In genomic region chr9:129177443-129177790, GRCh38 we compare ENCODE assay signal across 8 cellular contexts. TPM values are rescaled to one million over a fixed set of nuclear protein-coding genes. Genes with fewer than 3 reads are reported as not detected.
DNase-seq lines count a peak whose midpoint lies in the region; ATAC-seq and TF ChIP-seq lines count a peak whose summit lies in the region.

No MANE protein-coding gene starts in this region.

- H3K9ac ChIP-seq in DND-41 (ENCODE audit: low read depth, low read length) (peak overlapping the region; percentile 60; the same call in 1 of the 2 replicates), Karpas-422 (ENCODE audit: low read length) (peak overlapping the region; percentile 65), mammary epithelial cell (ENCODE audit: insufficient read depth, low read length) (no peak overlapping the region), mucosa of stomach (ENCODE audit: low read length) (peak overlapping the region; percentile 69)

- peaks cover 53% of the 10 kb centered on the region for H3K27me3 ChIP-seq in DND-41 (ENCODE audit: insufficient read depth, low read length, poor library complexity)
- H3K27me3 ChIP-seq in Karpas-422 (ENCODE audit: low read length): no peaks in the 10 kb centered on the region; the same call in 1 of the 2 replicates
- no peaks in the 10 kb centered on the region for H3K27me3 ChIP-seq in mammary epithelial cell (ENCODE audit: insufficient read depth, low read length)
- peaks cover 3% of the 10 kb centered on the region for H3K27me3 ChIP-seq in mucosa of stomach (ENCODE audit: control insufficient read depth, insufficient read depth, low read length)

- ATAC-seq in DND-41 (ENCODE audit: insufficient read depth, low read depth) (peak; percentile 20), GM21381 (IDR thresholded peaks at IDR 0.05; ENCODE audit: unreplicated experiment) (peak; percentile 21)

- CTCF ChIA-PET in mammary epithelial cell (lab: Charles Lee; ENCODE audit: low non-redundant PET): no interaction called here

- BruUV-seq in mammary epithelial cell (replicated peaks; lab: Mats Ljungman, UMichigan): no TSS peak

- H4K20me1 ChIP-seq in DND-41 (ENCODE audit: insufficient read depth, low read length): 0 out of 2 replicates have a peak, but pooled peaks cover 5% of the 10 kb centered on the region
- H4K20me1 ChIP-seq in Karpas-422 (ENCODE audit: insufficient read depth, low read depth, low read length): peaks cover 6% of the 10 kb centered on the region; the same call in 1 of the 2 replicates
- H4K20me1 ChIP-seq in mammary epithelial cell (ENCODE audit: insufficient read depth, low read length): peaks cover 3% of the 10 kb centered on the region

- no peaks in the 10 kb centered on the region for H3K9me2 ChIP-seq in Karpas-422 (replicated peaks; ENCODE audit: insufficient read depth, low read length)

- peak overlapping the region in 1 of 2 experiments; percentile 80; a peak in 2 of 4 replicates for H3K4me3 ChIP-seq in DND-41 (ENCODE audit: low read depth in 1 of 2, low read length in 2 of 2)
- H3K4me3 ChIP-seq in Karpas-422 (ENCODE audit: low read length): peak overlapping the region; percentile 70
- peak overlapping the region; percentile 72 to 97 (median 89) for H3K4me3 ChIP-seq in mammary epithelial cell (replicated peaks in 1 of 3; ENCODE audit: insufficient read depth in 1 of 3, low read depth in 2 of 3, low read length in 3 of 3)
- H3K4me3 ChIP-seq in mucosa of stomach (ENCODE audit: low read length): peak overlapping the region; percentile 22

- H2AFZ ChIP-seq in DND-41 (ENCODE audit: low read depth, low read length): peak overlapping the region; percentile 69; the same call in 1 of the 2 replicates
- H2AFZ ChIP-seq in Karpas-422 (ENCODE audit: low read length): peak overlapping the region; percentile 79; the same call in 1 of the 2 replicates
- no peak overlapping the region for H2AFZ ChIP-seq in mammary epithelial cell (ENCODE audit: low read depth, low read length)

- H3K79me2 ChIP-seq in DND-41 (ENCODE audit: insufficient read depth, low read length) (no peaks in the 10 kb centered on the region), Karpas-422 (ENCODE audit: low read length) (no peaks in the 10 kb centered on the region), mammary epithelial cell (ENCODE audit: insufficient read depth, low read length) (peaks cover 21% of the 10 kb centered on the region)

- H3K4me2 ChIP-seq in DND-41 (ENCODE audit: insufficient read depth, low read length) (peak overlapping the region; percentile 90), Karpas-422 (ENCODE audit: low read depth, low read length, poor library complexity, severe bottlenecking) (peak overlapping the region; percentile 90), mammary epithelial cell (ENCODE audit: insufficient read depth, low read depth, low read length) (peak overlapping the region; percentile 72)

- H3K27ac ChIP-seq in DND-41 (ENCODE audit: low read length) (no peak overlapping the region), Karpas-422 (ENCODE audit: low read length) (no peak overlapping the region), mammary epithelial cell (ENCODE audit: insufficient read depth, low read depth, low read length) (no peak overlapping the region)

- H3K36me3 ChIP-seq in DND-41 (ENCODE audit: insufficient read depth, low read length) (no peaks in the 10 kb centered on the region), Karpas-422 (ENCODE audit: insufficient read depth, low read length) (no peaks in the 10 kb centered on the region), mammary epithelial cell (ENCODE audit: insufficient read depth, low read length) (no peaks in the 10 kb centered on the region), mucosa of stomach (ENCODE audit: control insufficient read depth, insufficient read depth, low read length) (no peaks in the 10 kb centered on the region)

- intact Hi-C loops in mammary epithelial cell (cut with micrococcal nuclease): loop anchor here (5.0 kb wide), 1 partner anchor 50 kb away; no protein-coding TSS in a partner anchor

- DNase-seq in DND-41 (peak; percentile 50), Karpas-422 (peak; percentile 75), mammary epithelial cell (no peak), NCI-H2107 (lab: John Stamatoyannopoulos, UW) (no peak), middle frontal gyrus (ENCODE audit: extremely low spot score, low spot score) (no peak), NCI-H2081 treated with DMSO at 0.1 percent for 48 hours (lab: John Stamatoyannopoulos, UW) (no peak)

- dilution Hi-C loops in mammary epithelial cell (cut with HindIII; ENCODE audit: low sequenced_read_pairs): no loop called here

- in situ Hi-C loops in mammary epithelial cell (cut with MboI; ENCODE audit: low sequenced_read_pairs in 2 of 2): loop anchor here in 1 of 2 donors (5.0 to 10.0 kb wide), 2 partner anchors 155 to 437 kb away; no protein-coding TSS in a partner anchor

- no CpG with 5 or more reads among the region's 56 CpGs for WGBS in mammary epithelial cell (ENCODE audit: low coverage, missing lambda C conversion rate)

- H3K4me1 ChIP-seq in DND-41 (ENCODE audit: insufficient read depth, low read length) (peaks cover 52% of the 10 kb centered on the region), Karpas-422 (ENCODE audit: low read length) (peaks cover 46% of the 10 kb centered on the region), mammary epithelial cell (ENCODE audit: insufficient read depth, low read length) (peaks cover 32% of the 10 kb centered on the region), mucosa of stomach (ENCODE audit: control insufficient read depth, insufficient read depth, low read length) (peaks cover 35% of the 10 kb centered on the region)

- TF ChIP-seq CTCF in DND-41 (IDR thresholded peaks at IDR 0.05; ENCODE audit: borderline replicate concordance, extremely low read depth, low read length, poor library complexity, severe bottlenecking) (no peak), mammary epithelial cell (conservative IDR thresholded peaks at IDR 0.05 in 1 of 2, IDR thresholded peaks at IDR 0.05 in 1 of 2; ENCODE audit: extremely low read depth in 1 of 2, insufficient read depth in 1 of 2, low read depth in 1 of 2, low read length in 2 of 2) (no peak)

- H3K9me3 ChIP-seq in DND-41 (ENCODE audit: insufficient read depth, low read length, severe bottlenecking): no peaks in the 10 kb centered on the region
- H3K9me3 ChIP-seq in Karpas-422 (ENCODE audit: low read length): no peaks in the 10 kb centered on the region
- no peaks in the 10 kb centered on the region for H3K9me3 ChIP-seq in mammary epithelial cell (replicated peaks; ENCODE audit: insufficient read depth, low read length)
- no peaks in the 10 kb centered on the region for H3K9me3 ChIP-seq in mucosa of stomach (ENCODE audit: control insufficient read depth, low read length)

RNA-seq across cellular contexts. Expression of gene IER5L, which starts 0.6 kb away (rescaled TPM):
- 0.48 and 2.3 TPM in 2 replicates for total RNA-seq in Karpas-422 (2014; rRNA removed; shearing (Covaris generic); ENCODE audit: low replicate concordance)
- 10 to 100 TPM; 13.5 to 34.2 TPM for total RNA-seq in mammary epithelial cell
- polyA plus RNA-seq in mammary epithelial cell: 7.0 TPM
- 1.4 TPM for polyA minus RNA-seq in mammary epithelial cell

Comparison
In these comparisons a context has a peak if more than half of its experiments do, and no peak if none do; other contexts are left out.
1. DNase-seq: peak in DND-41 (single experiment) and Karpas-422 (single experiment); none in mammary epithelial cell (single experiment), NCI-H2107 (single experiment), middle frontal gyrus (single experiment) and NCI-H2081 treated with DMSO at 0.1 percent for 48 hours (single experiment).
2. Peak in every context shown above with its lines, with median percentiles within 50 percentile points of each other: H3K4me2 ChIP-seq.